Comparison of ENCODE assay signal across 22 cellular contexts in the genomic region with DNA sequence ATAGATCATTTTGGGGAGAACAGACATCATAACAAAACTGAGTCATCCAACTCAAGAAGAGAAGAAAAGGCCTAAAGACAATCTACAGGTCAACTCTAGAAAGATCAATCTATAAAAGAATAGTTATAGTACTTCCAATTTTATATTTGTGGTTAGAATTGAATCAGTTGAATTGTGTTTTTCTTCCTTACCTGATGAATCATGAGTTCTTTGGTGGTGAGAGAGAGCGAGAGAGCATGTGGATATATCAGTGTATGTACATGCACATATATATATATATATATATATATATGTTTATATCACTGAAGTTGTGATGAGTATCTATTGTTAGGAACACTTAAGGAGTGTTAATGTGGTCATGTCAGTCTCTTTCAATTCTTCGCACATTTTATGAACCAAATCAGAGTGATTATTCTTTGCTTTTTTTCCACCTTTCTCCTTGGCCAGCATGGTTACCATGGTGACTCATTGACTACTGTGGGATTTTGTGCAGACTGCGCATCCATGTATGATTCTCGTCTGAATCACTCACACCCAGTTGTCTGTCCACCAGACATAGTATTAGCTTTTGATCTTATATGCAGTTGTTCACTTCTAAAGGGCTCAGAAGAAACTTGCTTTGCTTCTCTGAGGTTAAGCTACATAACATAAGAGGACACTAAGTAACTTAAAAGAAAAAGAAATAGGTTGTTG.
A peak's percentile ranks its signal among the peaks of the same experiment; 100 is the strongest.
DNase-seq lines count a peak whose midpoint lies in the region; ATAC-seq, FAIRE-seq and TF ChIP-seq lines count a peak whose summit lies in the region.
"Had no signal": no experiment of that assay in that cellular context is flagged by ENCODE, and none has a peak within 500 bp of the region (broad histone marks: within the 10 kb centered on the region; RNA-seq: fewer than 3 reads in every experiment).

No MANE protein-coding gene starts in this region.

- peak overlapping the region; percentile 46 for H3K9ac ChIP-seq in astrocyte (ENCODE audit: low read length)

- H3K27me3 ChIP-seq in astrocyte (ENCODE audit: insufficient read depth, low read length) (no peaks in the 10 kb centered on the region), foreskin keratinocyte (no peaks in the 10 kb centered on the region)

- H3K4me2 ChIP-seq in astrocyte (ENCODE audit: low read length) = peak overlapping the region; percentile 44

- no peak overlapping the region for H3K4me3 ChIP-seq in astrocyte (ENCODE audit: insufficient read depth, low read depth, low read length)
- H3K4me3 ChIP-seq: GM12878, prostate gland, SK-N-MC had no signal

- peaks cover 7% of the 10 kb centered on the region for H3K4me1 ChIP-seq in astrocyte (ENCODE audit: insufficient read depth, low read length)
- peaks cover 17% of the 10 kb centered on the region for H3K4me1 ChIP-seq in foreskin keratinocyte
- H3K4me1 ChIP-seq: prostate gland had no signal

- no peaks in the 10 kb centered on the region for H3K36me3 ChIP-seq in astrocyte (ENCODE audit: insufficient read depth, low read length)
- H3K36me3 ChIP-seq: prostate gland had no signal

- H3K27ac ChIP-seq in astrocyte (ENCODE audit: low read depth, low read length) (peak overlapping the region; percentile 76), foreskin keratinocyte (peak overlapping the region; percentile 91)
- H3K27ac ChIP-seq: prostate gland, SK-N-MC had no signal

- no peak overlapping the region for H2AFZ ChIP-seq in astrocyte (ENCODE audit: low read depth, low read length)

- no peak overlapping the region for H3K4me3 Mint-ChIP-seq in astrocyte (ENCODE audit: unreplicated experiment)
- no peak overlapping the region for H3K4me3 Mint-ChIP-seq in WTC11
- H3K4me3 Mint-ChIP-seq: activated naive CD8-positive, alpha-beta T cell treated with anti-CD3 and anti-CD28 coated beads for 36 hours; activated T-cell treated with anti-CD3 and anti-CD28 coated beads, Interleukin-2, amount 50 U/mL, for 4 hours; CD8-positive, alpha-beta memory T cell; central memory CD8-positive, alpha-beta T cell; endodermal cell; natural killer cell treated with Interleukin-12 subunit alpha and Interleukin-12 subunit beta and Interleukin-15 and Interleukin-18, amount 100 ng/mL, for 72 hours; stimulated activated naive B cell treated with anti-CD40 and anti-IgM and Interleukin-4, amounts not matched to agents 10 μg/mL and 1 μg/mL and 100 μg/mL, for 72 hours had no signal

- peak; percentile 97 for ATAC-seq in foreskin keratinocyte
- no peak for ATAC-seq in WTC11
- ATAC-seq in HG02588 (IDR thresholded peaks at IDR 0.05; ENCODE audit: unreplicated experiment) = no peak
- no peak for ATAC-seq in GM18868 (IDR thresholded peaks at IDR 0.05; ENCODE audit: unreplicated experiment)
- ATAC-seq: activated T-cell treated with anti-CD3 and anti-CD28 coated beads, Interleukin-2, amount 50 U/mL, for 4 hours; GM12878; natural killer cell treated with Interleukin-12 subunit alpha and Interleukin-12 subunit beta and Interleukin-15 and Interleukin-18, amount 100 ng/mL, for 72 hours; stimulated activated naive B cell treated with anti-CD40 and anti-IgM and Interleukin-4, amounts not matched to agents 10 μg/mL and 1 μg/mL and 100 μg/mL, for 72 hours had no signal

- in situ Hi-C loops in ACHN (cut with HindIII; ENCODE audit: low pct_ligation_motif_present, low pct_unique_long_range_greater_than_20kb, low sequenced_read_pairs) = no loop called here

- H3K36me3 Mint-ChIP-seq in astrocyte (ENCODE audit: low read depth, unreplicated experiment) (no peaks in the 10 kb centered on the region), WTC11 (peaks cover 3% of the 10 kb centered on the region)
- H3K36me3 Mint-ChIP-seq: activated naive CD8-positive, alpha-beta T cell treated with anti-CD3 and anti-CD28 coated beads for 36 hours; natural killer cell treated with Interleukin-12 subunit alpha and Interleukin-12 subunit beta and Interleukin-15 and Interleukin-18, amount 100 ng/mL, for 72 hours had no signal

- H3K9me3 Mint-ChIP-seq in astrocyte (ENCODE audit: unreplicated experiment) = no peaks in the 10 kb centered on the region
- H3K9me3 Mint-ChIP-seq in WTC11 = no peaks in the 10 kb centered on the region
- H3K9me3 Mint-ChIP-seq: activated naive CD8-positive, alpha-beta T cell treated with anti-CD3 and anti-CD28 coated beads for 36 hours; activated T-cell treated with anti-CD3 and anti-CD28 coated beads, Interleukin-2, amount 50 U/mL, for 4 hours; CD8-positive, alpha-beta memory T cell; central memory CD8-positive, alpha-beta T cell; natural killer cell treated with Interleukin-12 subunit alpha and Interleukin-12 subunit beta and Interleukin-15 and Interleukin-18, amount 100 ng/mL, for 72 hours; stimulated activated naive B cell treated with anti-CD40 and anti-IgM and Interleukin-4, amounts not matched to agents 10 μg/mL and 1 μg/mL and 100 μg/mL, for 72 hours had no signal

- no peaks in the 10 kb centered on the region for H3K79me2 ChIP-seq in astrocyte (ENCODE audit: insufficient read depth, low read length)

- H3K4me1 Mint-ChIP-seq in astrocyte (ENCODE audit: low read depth, unreplicated experiment) (no peaks in the 10 kb centered on the region), WTC11 (no peaks in the 10 kb centered on the region)
- H3K4me1 Mint-ChIP-seq: activated naive CD8-positive, alpha-beta T cell treated with anti-CD3 and anti-CD28 coated beads for 36 hours; CD8-positive, alpha-beta memory T cell; central memory CD8-positive, alpha-beta T cell; endodermal cell; stimulated activated naive B cell treated with anti-CD40 and anti-IgM and Interleukin-4, amounts not matched to agents 10 μg/mL and 1 μg/mL and 100 μg/mL, for 72 hours had no signal

- H4K20me1 ChIP-seq in astrocyte (ENCODE audit: insufficient read depth, low read length) = no peaks in the 10 kb centered on the region

- H3K27ac Mint-ChIP-seq in astrocyte (ENCODE audit: unreplicated experiment) (peak overlapping the region; percentile 10), WTC11 (no peak overlapping the region)
- H3K27ac Mint-ChIP-seq: activated naive CD8-positive, alpha-beta T cell treated with anti-CD3 and anti-CD28 coated beads for 36 hours; endodermal cell; natural killer cell treated with Interleukin-12 subunit alpha and Interleukin-12 subunit beta and Interleukin-15 and Interleukin-18, amount 100 ng/mL, for 72 hours; stimulated activated naive B cell treated with anti-CD40 and anti-IgM and Interleukin-4, amounts not matched to agents 10 μg/mL and 1 μg/mL and 100 μg/mL, for 72 hours had no signal

- CTCF ChIA-PET in WTC11 (lab: Charles Lee) = no interaction called here

- POLR2A ChIA-PET in WTC11 (lab: Charles Lee) = no interaction called here

- TF ChIP-seq CTCF in astrocyte (IDR thresholded peaks at IDR 0.05; ENCODE audit: insufficient read depth, low read depth, low read length) = no peak
- TF ChIP-seq CTCF in foreskin keratinocyte (conservative IDR thresholded peaks at IDR 0.05) = no peak
- no peak for TF ChIP-seq CTCF in WTC11 (IDR thresholded peaks at IDR 0.05)

- H3K27me3 Mint-ChIP-seq in astrocyte (ENCODE audit: low read depth, unreplicated experiment) (no peaks in the 10 kb centered on the region), WTC11 (ENCODE audit: low read depth) (no peaks in the 10 kb centered on the region)
- H3K27me3 Mint-ChIP-seq: activated naive CD8-positive, alpha-beta T cell treated with anti-CD3 and anti-CD28 coated beads for 36 hours; CD8-positive, alpha-beta memory T cell; central memory CD8-positive, alpha-beta T cell; stimulated activated naive B cell treated with anti-CD40 and anti-IgM and Interleukin-4, amounts not matched to agents 10 μg/mL and 1 μg/mL and 100 μg/mL, for 72 hours had no signal

- H3K9me3 ChIP-seq in astrocyte (ENCODE audit: insufficient read depth, low read depth, low read length) = no peaks in the 10 kb centered on the region
- H3K9me3 ChIP-seq: prostate gland had no signal

- DNase-seq in ACHN (peak; percentile 18), HT1080 (ENCODE audit: low read depth) (peak; percentile 82), astrocyte (ENCODE audit: low read depth) (peak; percentile 62), foreskin keratinocyte (peak; percentile 54 to 75), WTC11 (ENCODE audit: low spot score) (no peak), NCI-H526 treated with DMSO at 0.1 percent for 48 hours (lab: John Stamatoyannopoulos, UW) (no peak)
- DNase-seq: activated naive CD8-positive, alpha-beta T cell treated with anti-CD3 and anti-CD28 coated beads for 36 hours; activated T-cell treated with anti-CD3 and anti-CD28 coated beads, Interleukin-2, amount 50 U/mL, for 4 hours; CD8-positive, alpha-beta memory T cell; endodermal cell; NCI-H1694; NCI-H510A; stimulated activated CD4-positive, alpha-beta T cell treated with anti-CD3 and anti-CD28 coated beads, Interleukin-12 subunit alpha, Interleukin-12 subunit beta, amount 100 ng/mL, for 4 hours; stimulated activated naive B cell treated with anti-CD40 and anti-IgM and Interleukin-4, amounts not matched to agents 10 μg/mL and 1 μg/mL and 100 μg/mL, for 72 hours; trophoblast cell had no signal

- FAIRE-seq in astrocyte (lab: Jason Lieb, UNC) = peak; percentile 97
- FAIRE-seq: GM12878 had no signal

TF ChIP-seq in WTC11, 78 proteins besides CTCF, POLR2A, EP300 and RAD21 (continues in another document):
- TF ChIP-seq, protein P1, sequence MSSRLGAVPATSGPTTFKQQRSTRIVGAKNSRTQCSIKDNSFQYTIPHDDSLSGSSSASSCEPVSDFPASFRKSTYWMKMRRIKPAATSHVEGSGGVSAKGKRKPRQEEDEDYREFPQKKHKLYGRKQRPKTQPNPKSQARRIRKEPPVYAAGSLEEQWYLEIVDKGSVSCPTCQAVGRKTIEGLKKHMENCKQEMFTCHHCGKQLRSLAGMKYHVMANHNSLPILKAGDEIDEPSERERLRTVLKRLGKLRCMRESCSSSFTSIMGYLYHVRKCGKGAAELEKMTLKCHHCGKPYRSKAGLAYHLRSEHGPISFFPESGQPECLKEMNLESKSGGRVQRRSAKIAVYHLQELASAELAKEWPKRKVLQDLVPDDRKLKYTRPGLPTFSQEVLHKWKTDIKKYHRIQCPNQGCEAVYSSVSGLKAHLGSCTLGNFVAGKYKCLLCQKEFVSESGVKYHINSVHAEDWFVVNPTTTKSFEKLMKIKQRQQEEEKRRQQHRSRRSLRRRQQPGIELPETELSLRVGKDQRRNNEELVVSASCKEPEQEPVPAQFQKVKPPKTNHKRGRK (CRISPR knock-in tag; IDR thresholded peaks at IDR 0.05; ENCODE audit: borderline replicate concordance) = no peak
- no peak for TF ChIP-seq TEAD4 (CRISPR knock-in tag; IDR thresholded peaks at IDR 0.05)
- TF ChIP-seq HMGA2 (CRISPR knock-in tag; IDR thresholded peaks at IDR 0.05) = no peak
- TF ChIP-seq ZNF671 (CRISPR knock-in tag; IDR thresholded peaks at IDR 0.05) = no peak

Comparison
In these comparisons a context has a peak if more than half of its experiments do, and no peak if none do; other contexts are left out.
1. DNase-seq: peak in ACHN (single experiment), HT1080 (single experiment), astrocyte (single experiment) and foreskin keratinocyte (2 of 2); none in WTC11 (single experiment) and NCI-H526 treated with DMSO at 0.1 percent for 48 hours (single experiment).